In the genomic region with DNA sequence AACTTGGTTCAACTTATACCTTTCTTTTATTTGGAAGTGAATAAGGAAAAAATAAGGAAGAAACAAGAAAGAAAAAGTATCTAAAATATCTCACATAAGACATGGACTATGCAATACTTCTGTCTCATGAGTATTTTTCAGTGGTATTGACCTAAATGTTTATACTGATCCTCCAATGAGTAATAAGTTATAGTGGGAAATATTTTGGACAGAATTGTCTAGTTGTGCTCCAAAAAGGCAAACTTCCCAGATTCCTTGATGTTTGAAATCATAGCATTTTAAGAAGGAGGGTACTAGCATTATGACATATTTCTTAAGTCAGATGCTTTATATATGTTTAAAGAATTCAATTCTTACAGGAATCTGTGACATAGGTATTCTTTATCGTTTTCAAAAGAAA, we compare ENCODE assay signal across 19 cellular contexts. TPM values are rescaled to one million over a fixed set of nuclear protein-coding genes. Genes with fewer than 3 reads are reported as not detected.
DNase-seq lines count a peak whose midpoint lies in the region; ATAC-seq and TF ChIP-seq lines count a peak whose summit lies in the region.
"Had no signal": no experiment of that assay in that cellular context is flagged by ENCODE, and none has a peak within 500 bp of the region (broad histone marks: within the 10 kb centered on the region; RNA-seq: fewer than 3 reads in every experiment).

No MANE protein-coding gene starts in this region.

- H3K9me3 ChIP-seq in adipocyte (ENCODE audit: control insufficient read depth, low read length) (no peaks in the 10 kb centered on the region), WERI-Rb-1 (ENCODE audit: severe bottlenecking) (no peaks in the 10 kb centered on the region)

- peak; percentile 25 for DNase-seq in GM03348 (ENCODE audit: low spot score)
- peak; percentile 37 for DNase-seq in adipocyte (ENCODE audit: low read depth)
- DNase-seq in fibroblast of peridontal ligament (ENCODE audit: extremely low read depth) = peak; percentile 97
- DNase-seq in COLO668 (lab: John Stamatoyannopoulos, UW; ENCODE audit: unreplicated experiment) = no peak
- no peak for DNase-seq in foreskin fibroblast
- DNase-seq in T-cell = no peak
- no peak for DNase-seq in WERI-Rb-1
- DNase-seq: CD8-positive, alpha-beta memory T cell; GF-D8; GOT3; KG1; NCI-H1092 treated with DMSO at 0.1 percent for 48 hours; NCI-H146; NCI-H2029 treated with DMSO at 0.1 percent for 48 hours; NCI-H510A treated with DMSO at 0.1 percent for 48 hours; NCI-H748 treated with DMSO at 0.1 percent for 48 hours; SIG-M5 had no signal

- TF ChIP-seq CTCF in foreskin fibroblast (IDR thresholded peaks at IDR 0.05; ENCODE audit: low read depth, low read length) (no peak), WERI-Rb-1 (IDR thresholded peaks at IDR 0.05; ENCODE audit: low read depth, low read length) (no peak)

- H3K4me1 ChIP-seq in adipocyte (ENCODE audit: control insufficient read depth, insufficient read depth, low read length) = peaks cover 68% of the 10 kb centered on the region

- no peaks in the 10 kb centered on the region for H3K4me1 Mint-ChIP-seq in T-cell
- H3K4me1 Mint-ChIP-seq: CD8-positive, alpha-beta memory T cell had no signal

- H3K27me3 ChIP-seq in adipocyte (replicated peaks; ENCODE audit: control insufficient read depth, insufficient read depth, low read length) (no peaks in the 10 kb centered on the region), WERI-Rb-1 (ENCODE audit: insufficient read depth, low read depth, severe bottlenecking) (no peaks in the 10 kb centered on the region)

- peaks cover 0 to 3% of the 10 kb centered on the region in 2 donors for H3K27me3 Mint-ChIP-seq in T-cell

- POLR2A ChIA-PET in T-cell (lab: Charles Lee) = no interaction called here

- ATAC-seq in T-cell (replicated peaks in 1 of 4) = no peak

- no peaks in the 10 kb centered on the region for H3K36me3 Mint-ChIP-seq in T-cell
- H3K36me3 Mint-ChIP-seq: CD8-positive, alpha-beta memory T cell had no signal

- no peak overlapping the region for H3K27ac Mint-ChIP-seq in T-cell
- H3K27ac Mint-ChIP-seq: CD8-positive, alpha-beta memory T cell had no signal

- no peaks in the 10 kb centered on the region for H3K9me3 Mint-ChIP-seq in T-cell

- H3K4me3 ChIP-seq in adipocyte (ENCODE audit: low read length) = peak overlapping the region; percentile 20
- no peak overlapping the region for H3K4me3 ChIP-seq in foreskin fibroblast (ENCODE audit: low read depth in 1 of 2, low read length in 2 of 2)
- no peak overlapping the region for H3K4me3 ChIP-seq in WERI-Rb-1 (ENCODE audit: low read depth, low read length)

- H3K9ac ChIP-seq in adipocyte (ENCODE audit: low read length) = no peak overlapping the region

- H3K36me3 ChIP-seq in adipocyte (ENCODE audit: control insufficient read depth, insufficient read depth, low read length, severe bottlenecking) (no peaks in the 10 kb centered on the region), WERI-Rb-1 (no peaks in the 10 kb centered on the region)

- no peak overlapping the region for H3K27ac ChIP-seq in WERI-Rb-1
- H3K27ac ChIP-seq: C4-2B, RWPE1 had no signal

- H3K4me3 Mint-ChIP-seq in T-cell = no peak overlapping the region
- H3K4me3 Mint-ChIP-seq: CD8-positive, alpha-beta memory T cell had no signal

- CTCF ChIA-PET in T-cell (lab: Charles Lee) = no interaction called here

RNA-seq across cellular contexts. Expression of gene BASP1, which starts 34.5 kb away (rescaled TPM):
- 1 to 10 TPM in 3 of 5 donors, under 1 TPM in 2; 0.47 to 4.6 (median 2.2) TPM for total RNA-seq in T-cell

Comparison
In these comparisons a context has a peak if more than half of its experiments do, and no peak if none do; other contexts are left out.
1. DNase-seq: peak in GM03348 (single experiment), adipocyte (single experiment) and fibroblast of peridontal ligament (single experiment); none in COLO668 (single experiment), foreskin fibroblast (0 of 2), T-cell (0 of 34) and WERI-Rb-1 (single experiment).